ENCODE assay signal across 8 cellular contexts in the genomic region with DNA sequence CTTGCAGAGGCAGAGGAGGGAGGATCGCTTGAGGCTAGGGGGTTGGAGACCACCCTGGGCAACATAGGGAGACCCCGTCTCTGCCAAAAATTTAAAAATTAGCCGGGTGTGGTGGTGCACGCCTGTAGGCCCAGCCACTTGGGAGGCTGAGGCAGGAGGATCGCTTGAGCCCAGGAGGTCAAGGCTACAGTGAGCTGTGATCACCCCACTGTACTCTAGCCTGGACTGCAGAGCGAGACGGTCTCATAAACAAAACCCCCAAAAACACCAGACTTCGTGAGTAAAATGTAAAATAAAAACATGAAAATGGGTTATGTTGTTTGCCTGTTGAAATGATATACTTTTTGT. TPM values are rescaled to one million over a fixed set of nuclear protein-coding genes. Genes with fewer than 3 reads are reported as not detected.
DNase-seq lines count a peak whose midpoint lies in the region; TF ChIP-seq lines count a peak whose summit lies in the region.

No MANE protein-coding gene starts in this region.

- H3K27ac Mint-ChIP-seq in CD14-positive monocyte (peak overlapping the region in 3 of 7 donors; percentile 63 to 89 (median 86)), endodermal cell (peak overlapping the region; percentile 84)

- peak overlapping the region; percentile 96 for H3K18ac ChIP-seq in neuronal stem cell (ENCODE audit: low read length)

- WGBS in endodermal cell (ENCODE audit: insufficient coverage in 1 of 2, insufficient read length in 1 of 2), 2 experiments = 81 to 94% methylated on average over 7 of the region's 8 CpGs
- no CpG with 5 or more reads among the region's 8 CpGs for WGBS in neuronal stem cell (ENCODE audit: extremely low coverage in 2 of 2, insufficient read length in 2 of 2, insufficient replicate concordance in 1 of 2), 2 donors

- peak overlapping the region; percentile 72 for H3K4me2 ChIP-seq in OCI-LY1 (ENCODE audit: low read length)
- peak overlapping the region; percentile 89 for H3K4me2 ChIP-seq in neuronal stem cell (ENCODE audit: insufficient read depth, low read length, poor library complexity, severe bottlenecking)

- no peak for DNase-seq in CD14-positive monocyte (ENCODE audit: low spot score)
- no peak for DNase-seq in endodermal cell
- DNase-seq in neuronal stem cell (ENCODE audit: low spot score) = no peak
- no peak for DNase-seq in stimulated activated naive CD4-positive, alpha-beta T cell (lab: John Stamatoyannopoulos, UW)
- no peak for DNase-seq in GM19238 (ENCODE audit: insufficient read length, low spot score)
- DNase-seq in NCI-H2227 treated with DMSO at 0.1 percent for 48 hours (lab: John Stamatoyannopoulos, UW) = no peak
- DNase-seq in DMS 273 (lab: John Stamatoyannopoulos, UW; ENCODE audit: unreplicated experiment) = no peak

- no peak overlapping the region for H4K91ac ChIP-seq in neuronal stem cell (ENCODE audit: low read depth, low read length, poor library complexity)

- H3K14ac ChIP-seq in neuronal stem cell (ENCODE audit: low read length) = peak overlapping the region; percentile 31

- peaks cover 0 to under 1% of the 10 kb centered on the region in 2 donors for H3K36me3 Mint-ChIP-seq in CD14-positive monocyte
- peaks cover 2% of the 10 kb centered on the region for H3K36me3 Mint-ChIP-seq in endodermal cell (ENCODE audit: low read depth)

- H2AK5ac ChIP-seq in neuronal stem cell (ENCODE audit: low read depth, low read length) = no peak overlapping the region

- no peak overlapping the region for H2BK15ac ChIP-seq in neuronal stem cell (ENCODE audit: low read length)

- no peak overlapping the region for H2AFZ ChIP-seq in OCI-LY1 (ENCODE audit: low read length)
- peak overlapping the region; percentile 99 for H2AFZ ChIP-seq in neuronal stem cell (ENCODE audit: low read length)

- H3F3A ChIP-seq in OCI-LY1 (ENCODE audit: insufficient read depth, low read length) = 0 out of 2 replicates have a peak, but pooled peaks cover 3% of the 10 kb centered on the region

- no peak overlapping the region for H2BK120ac ChIP-seq in neuronal stem cell (ENCODE audit: low read depth, low read length)

- H3K79me1 ChIP-seq in neuronal stem cell (ENCODE audit: low read depth, low read length) = no peaks in the 10 kb centered on the region

- peak overlapping the region; percentile 85 for H2BK5ac ChIP-seq in neuronal stem cell (ENCODE audit: low read length)

- H3K9me3 ChIP-seq in OCI-LY1 (ENCODE audit: low read length) = no peaks in the 10 kb centered on the region
- no peaks in the 10 kb centered on the region for H3K9me3 ChIP-seq in endodermal cell (ENCODE audit: control insufficient read depth, low read length)
- H3K9me3 ChIP-seq in neuronal stem cell (replicated peaks in 1 of 2; ENCODE audit: control insufficient read depth in 2 of 2, insufficient read depth in 1 of 2, low read depth in 1 of 2, low read length in 2 of 2) = peaks cover 0 to 3% of the 10 kb centered on the region in 2 donors

- H3K27me3 ChIP-seq in OCI-LY1 (ENCODE audit: insufficient read depth, low read length) (no peaks in the 10 kb centered on the region), endodermal cell (ENCODE audit: control insufficient read depth, insufficient read depth, low read length, poor library complexity, severe bottlenecking) (no peaks in the 10 kb centered on the region), neuronal stem cell (ENCODE audit: control insufficient read depth in 3 of 3, insufficient read depth in 3 of 3, low read depth in 1 of 3, low read length in 3 of 3) (peaks cover 0 to 22% (median 0%) of the 10 kb centered on the region in 3 experiments)

- no peaks in the 10 kb centered on the region for H3K79me2 ChIP-seq in OCI-LY1 (ENCODE audit: insufficient read depth, low read length)

- H2BK12ac ChIP-seq in neuronal stem cell (ENCODE audit: low read length) = no peak overlapping the region

- TF ChIP-seq CTCF in CD14-positive monocyte (IDR thresholded peaks at IDR 0.05) (no peak), OCI-LY1 (IDR thresholded peaks at IDR 0.05; ENCODE audit: low read length) (no peak), endodermal cell (conservative IDR thresholded peaks at IDR 0.05) (no peak)

- H3K27ac ChIP-seq in OCI-LY1 (ENCODE audit: low read depth, low read length, poor library complexity, severe bottlenecking) (no peak overlapping the region), endodermal cell (ENCODE audit: low read depth, low read length) (no peak overlapping the region), neuronal stem cell (replicated peaks; ENCODE audit: low read length) (no peak overlapping the region)

- intact Hi-C loops in CD14-positive monocyte (cut with micrococcal nuclease) = loop anchor here in 1 of 2 donors (10.0 kb wide), 1 partner anchor 1308 kb away; a partner anchor contains a TSS

- no peaks in the 10 kb centered on the region for H3K9me2 ChIP-seq in OCI-LY1 (ENCODE audit: low read depth, low read length)

- H3K36me3 ChIP-seq in OCI-LY1 (ENCODE audit: insufficient read depth, low read length) (no peaks in the 10 kb centered on the region), endodermal cell (ENCODE audit: control insufficient read depth, insufficient read depth, low read length) (no peaks in the 10 kb centered on the region), neuronal stem cell (replicated peaks in 1 of 2; ENCODE audit: control insufficient read depth in 2 of 2, insufficient read depth in 2 of 2, low read length in 2 of 2) (peaks cover 0 to 2% of the 10 kb centered on the region in 2 donors)

- H3K9me3 Mint-ChIP-seq in CD14-positive monocyte (peaks cover 0 to 3% (median 0%) of the 10 kb centered on the region in 7 donors), endodermal cell (no peaks in the 10 kb centered on the region)

- no peaks in the 10 kb centered on the region for H4K20me1 ChIP-seq in OCI-LY1 (ENCODE audit: insufficient read depth, low read length)

- no peak overlapping the region for H3K23ac ChIP-seq in neuronal stem cell (ENCODE audit: low read depth, low read length, poor library complexity)

- H3K4me1 Mint-ChIP-seq in CD14-positive monocyte = peaks cover 29% of the 10 kb centered on the region
- peaks cover 6% of the 10 kb centered on the region for H3K4me1 Mint-ChIP-seq in endodermal cell

- H3K4me3 ChIP-seq in OCI-LY1 (ENCODE audit: low read depth, low read length, poor library complexity, severe bottlenecking) = peak overlapping the region; percentile 73
- H3K4me3 ChIP-seq in endodermal cell (ENCODE audit: low read length) = peak overlapping the region; percentile 81
- peak overlapping the region; percentile 75 to 92 for H3K4me3 ChIP-seq in neuronal stem cell (ENCODE audit: low read length in 2 of 2)

- no peak overlapping the region for H3K4ac ChIP-seq in neuronal stem cell (ENCODE audit: low read length)

- H3K4me1 ChIP-seq in OCI-LY1 (ENCODE audit: insufficient read depth, low read length, severe bottlenecking) (peaks cover 43% of the 10 kb centered on the region), endodermal cell (ENCODE audit: control insufficient read depth, insufficient read depth, low read length) (no peaks in the 10 kb centered on the region), neuronal stem cell (ENCODE audit: control insufficient read depth in 2 of 2, insufficient read depth in 1 of 2, low read depth in 1 of 2, low read length in 2 of 2) (peaks cover 0 to 9% of the 10 kb centered on the region in 2 donors)

- H4K8ac ChIP-seq in neuronal stem cell (ENCODE audit: low read depth, low read length) = no peak overlapping the region

- H3K4me3 Mint-ChIP-seq in CD14-positive monocyte (peak overlapping the region; percentile 86 to 87), endodermal cell (peak overlapping the region; percentile 71)

- H3K9ac ChIP-seq in OCI-LY1 (ENCODE audit: low read length) (peak overlapping the region; percentile 62), endodermal cell (ENCODE audit: extremely low read depth, low read length, poor library complexity, severe bottlenecking) (no peak overlapping the region), neuronal stem cell (ENCODE audit: low read depth, low read length, poor library complexity) (peak overlapping the region; percentile 89)

- peaks cover 6 to 19% (median 11%) of the 10 kb centered on the region in 3 donors for H3K27me3 Mint-ChIP-seq in CD14-positive monocyte (ENCODE audit: low read depth in 3 of 3)
- H3K27me3 Mint-ChIP-seq in endodermal cell (ENCODE audit: insufficient read depth) = peaks cover 9% of the 10 kb centered on the region

RNA-seq across cellular contexts. Expression of a gene that starts 0.7 kb away (rescaled TPM):
- polyA plus RNA-seq in CD14-positive monocyte = 10 to 100 TPM; 15.2 to 20.6 TPM
- 10 to 100 TPM; 23.3 to 24.8 TPM for total RNA-seq in endodermal cell
- 13.3 TPM for polyA plus RNA-seq in endodermal cell (2013, experiment 1 of 2)
- 10.6 TPM for polyA plus RNA-seq in endodermal cell (2013, experiment 2 of 2)
- 14.7 TPM for polyA plus RNA-seq in neuronal stem cell (2013, experiment 1 of 2)
- polyA plus RNA-seq in neuronal stem cell (2013, experiment 2 of 2) = 13.6 TPM

RNA-seq across cellular contexts. Expression of a gene that starts 12.5 kb away (rescaled TPM):
- not detected for polyA plus RNA-seq in CD14-positive monocyte
- 1 to 10 TPM; 2.3 to 3.3 TPM for total RNA-seq in endodermal cell
- 3.0 TPM for polyA plus RNA-seq in endodermal cell (2013, experiment 1 of 2)
- polyA plus RNA-seq in endodermal cell (2013, experiment 2 of 2) = 1.2 TPM
- polyA plus RNA-seq in neuronal stem cell (2013, experiment 1 of 2) = 0.06 TPM
- 0.07 TPM for polyA plus RNA-seq in neuronal stem cell (2013, experiment 2 of 2)

RNA-seq across cellular contexts. Expression of a gene that starts 43.6 kb away (rescaled TPM):
- polyA plus RNA-seq in CD14-positive monocyte = 10 to 100 TPM; 87.3 to 89.6 TPM
- total RNA-seq in endodermal cell = 10 to 100 TPM; 58.6 to 71.6 TPM
- 36.5 TPM for polyA plus RNA-seq in endodermal cell (2013, experiment 1 of 2)
- polyA plus RNA-seq in endodermal cell (2013, experiment 2 of 2) = 37.6 TPM
- polyA plus RNA-seq in neuronal stem cell (2013, experiment 1 of 2) = 26.5 TPM
- 25.8 TPM for polyA plus RNA-seq in neuronal stem cell (2013, experiment 2 of 2)
